In the genomic region with DNA sequence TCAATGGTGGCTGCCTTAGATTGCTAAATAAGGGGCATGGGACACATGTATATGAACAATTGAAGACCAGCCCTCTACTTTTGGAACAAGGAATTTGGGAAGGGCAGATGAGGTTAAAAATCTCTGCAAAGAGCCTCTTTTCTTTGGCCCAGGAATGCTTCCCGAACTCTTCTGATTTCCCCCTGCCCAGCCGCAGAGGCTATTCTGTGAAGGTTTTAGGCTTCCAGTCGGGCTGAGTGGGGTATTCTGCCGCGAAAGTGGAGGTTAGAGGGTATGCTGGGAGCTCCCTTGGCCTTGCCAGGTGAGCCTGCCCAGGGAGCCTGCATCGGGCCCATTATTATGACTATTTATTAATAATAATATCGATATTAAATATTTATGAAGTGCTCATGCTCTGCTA, we compare ENCODE assay signal across 9 cellular contexts. TPM values are rescaled to one million over a fixed set of nuclear protein-coding genes. Genes with fewer than 3 reads are reported as not detected.
DNase-seq lines count a peak whose midpoint lies in the region; ATAC-seq and TF ChIP-seq lines count a peak whose summit lies in the region.
"Had no signal": no experiment of that assay in that cellular context is flagged by ENCODE, and none has a peak within 500 bp of the region (broad histone marks: within the 10 kb centered on the region; RNA-seq: fewer than 3 reads in every experiment).

No MANE protein-coding gene starts in this region.

- H3K4me1 Mint-ChIP-seq in activated naive CD4-positive, alpha-beta T cell treated with anti-CD3 and anti-CD28 coated beads for 36 hours (ENCODE audit: low read depth) = peaks cover 15% of the 10 kb centered on the region

- H3K27ac ChIP-seq in brain microvascular endothelial cell = no peak overlapping the region
- H3K27ac ChIP-seq in mesodermal cell (ENCODE audit: low read depth, low read length, severe bottlenecking) = no peak overlapping the region
- peak overlapping the region; percentile 95 to 98 (median 98) for H3K27ac ChIP-seq in upper lobe of left lung

- H3K9me3 Mint-ChIP-seq in activated naive CD4-positive, alpha-beta T cell treated with anti-CD3 and anti-CD28 coated beads for 36 hours = no peaks in the 10 kb centered on the region
- peaks cover 0 to 4% of the 10 kb centered on the region in 2 donors for H3K9me3 Mint-ChIP-seq in activated naive CD4-positive, alpha-beta T cell treated with anti-CD3 and anti-CD28 coated beads, Interleukin-2, amount 50 U/mL, for 72 hours

- H3K27me3 ChIP-seq in brain microvascular endothelial cell (replicated peaks) = no peaks in the 10 kb centered on the region
- no peaks in the 10 kb centered on the region for H3K27me3 ChIP-seq in upper lobe of left lung

- H3K36me3 Mint-ChIP-seq in activated naive CD4-positive, alpha-beta T cell treated with anti-CD3 and anti-CD28 coated beads for 36 hours (ENCODE audit: low read depth) = no peaks in the 10 kb centered on the region
- peaks cover 5 to 6% of the 10 kb centered on the region in 2 donors for H3K36me3 Mint-ChIP-seq in activated naive CD4-positive, alpha-beta T cell treated with anti-CD3 and anti-CD28 coated beads, Interleukin-2, amount 50 U/mL, for 72 hours

- H3K36me3 ChIP-seq in brain microvascular endothelial cell (replicated peaks) = no peaks in the 10 kb centered on the region
- H3K36me3 ChIP-seq in mesodermal cell (ENCODE audit: control insufficient read depth, insufficient read depth, low read length) = no peaks in the 10 kb centered on the region
- H3K36me3 ChIP-seq in upper lobe of left lung = no peaks in the 10 kb centered on the region

- TF ChIP-seq CTCF in brain microvascular endothelial cell (IDR thresholded peaks at IDR 0.05; ENCODE audit: low read depth, low read length, missing control alignments) (no peak), upper lobe of left lung (IDR thresholded peaks at IDR 0.05) (no peak)

- no peak for ATAC-seq in activated naive CD4-positive, alpha-beta T cell treated with anti-CD3 and anti-CD28 coated beads, Interleukin-2, amount 50 U/mL, for 72 hours
- ATAC-seq in upper lobe of left lung (ENCODE audit: low FRiP score in 2 of 2) (no peak), HG02678 (IDR thresholded peaks at IDR 0.05; ENCODE audit: unreplicated experiment) (no peak), GM21381 (IDR thresholded peaks at IDR 0.05; ENCODE audit: unreplicated experiment) (no peak)

- no peaks in the 10 kb centered on the region for H3K27me3 Mint-ChIP-seq in activated naive CD4-positive, alpha-beta T cell treated with anti-CD3 and anti-CD28 coated beads for 36 hours (ENCODE audit: low read depth)

- H3K27ac Mint-ChIP-seq in activated naive CD4-positive, alpha-beta T cell treated with anti-CD3 and anti-CD28 coated beads for 36 hours = peak overlapping the region; percentile 53
- H3K27ac Mint-ChIP-seq in activated naive CD4-positive, alpha-beta T cell treated with anti-CD3 and anti-CD28 coated beads, Interleukin-2, amount 50 U/mL, for 72 hours = no peak overlapping the region

- CTCF ChIA-PET in activated naive CD4-positive, alpha-beta T cell treated with anti-CD3 and anti-CD28 coated beads for 36 hours (lab: Charles Lee) = interaction anchor here (1.2 to 1.8 kb wide), 2 partner anchors 31 to 169 kb away, joined by 4 to 8 read pairs; a partner anchor contains a TSS

- peak overlapping the region; percentile 57 for H3K4me3 Mint-ChIP-seq in activated naive CD4-positive, alpha-beta T cell treated with anti-CD3 and anti-CD28 coated beads for 36 hours

- no peak for TF ChIP-seq POLR2A in upper lobe of left lung (IDR thresholded peaks at IDR 0.05)

- TF ChIP-seq EP300 in upper lobe of left lung (IDR thresholded peaks at IDR 0.05) = no peak

- peak overlapping the region; percentile 76 for H3K4me3 ChIP-seq in brain microvascular endothelial cell (ENCODE audit: low read depth, low read length)
- peak overlapping the region; percentile 64 for H3K4me3 ChIP-seq in mesodermal cell (ENCODE audit: extremely low read depth, insufficient read depth, low read length, poor library complexity, severe bottlenecking)
- peak overlapping the region; percentile 80 to 88 (median 82) for H3K4me3 ChIP-seq in upper lobe of left lung

- 60% methylated on average over 1 of the region's 7 CpGs; no CpG with 5 or more reads in 1 of the 2 experiments for WGBS in mesodermal cell (ENCODE audit: insufficient coverage in 2 of 2), 2 experiments
- 35 to 37% methylated on average over 6 to 7 of the region's 7 CpGs for WGBS in upper lobe of left lung, 2 donors

- H3K4me1 ChIP-seq in mesodermal cell (ENCODE audit: control insufficient read depth, insufficient read depth, low read length, poor library complexity, severe bottlenecking) (peaks cover 9% of the 10 kb centered on the region), upper lobe of left lung (peaks cover 15 to 21% (median 18%) of the 10 kb centered on the region in 4 donors)

- intact Hi-C loops in activated naive CD4-positive, alpha-beta T cell treated with anti-CD3 and anti-CD28 coated beads for 36 hours (cut with micrococcal nuclease) = loop anchor here (10.0 kb wide), 1 partner anchor 452 kb away; a partner anchor contains a TSS

- H3K9me3 ChIP-seq in mesodermal cell (ENCODE audit: control insufficient read depth, low read length) (no peaks in the 10 kb centered on the region), upper lobe of left lung (no peaks in the 10 kb centered on the region)

- in situ Hi-C loops in brain microvascular endothelial cell (cut with HindIII; ENCODE audit: low pct_ligation_motif_present, low sequenced_read_pairs) = no loop called here

- DNase-seq in activated naive CD4-positive, alpha-beta T cell treated with anti-CD3 and anti-CD28 coated beads for 36 hours = no peak
- no peak for DNase-seq in activated naive CD4-positive, alpha-beta T cell treated with anti-CD3 and anti-CD28 coated beads, Interleukin-2, amount 50 U/mL, for 72 hours (ENCODE audit: low spot score in 2 of 2)
- DNase-seq in brain microvascular endothelial cell (no peak), upper lobe of left lung (no peak)
- DNase-seq in stimulated activated CD4-positive, alpha-beta T cell treated with anti-CD3 and anti-CD28 coated beads, Interleukin-2, amount 100 ng/mL, for 24 hours = no peak
- DNase-seq: GF-D8 had no signal

RNA-seq across cellular contexts. Expression of a gene that starts 1.2 kb away (rescaled TPM):
- 1 to 10 TPM; 7.8 TPM for total RNA-seq in activated naive CD4-positive, alpha-beta T cell treated with anti-CD3 and anti-CD28 coated beads for 36 hours
- total RNA-seq in activated naive CD4-positive, alpha-beta T cell treated with anti-CD3 and anti-CD28 coated beads, Interleukin-2, amount 50 U/mL, for 72 hours = 10 to 100 TPM in 1 of 2 donors, 1 to 10 TPM in 1; 7.3 to 14.9 TPM
- polyA plus RNA-seq in mesodermal cell (2013, experiment 1 of 2) = 8.6 TPM
- polyA plus RNA-seq in mesodermal cell (2013, experiment 2 of 2) = 4.8 TPM
- total RNA-seq in upper lobe of left lung = 10 to 100 TPM in 4 of 6 donors, 1 to 10 TPM in 2; 6.8 to 28.3 (median 12.9) TPM

RNA-seq across cellular contexts. Expression of a gene that starts 22.0 kb away (rescaled TPM):
- total RNA-seq in activated naive CD4-positive, alpha-beta T cell treated with anti-CD3 and anti-CD28 coated beads for 36 hours = 100 to 1,000 TPM; 106 to 107 TPM
- 100 to 1,000 TPM; 106 to 142 TPM for total RNA-seq in activated naive CD4-positive, alpha-beta T cell treated with anti-CD3 and anti-CD28 coated beads, Interleukin-2, amount 50 U/mL, for 72 hours
- 128 TPM for polyA plus RNA-seq in mesodermal cell (2013, experiment 1 of 2)
- 107 TPM for polyA plus RNA-seq in mesodermal cell (2013, experiment 2 of 2)
- 100 to 1,000 TPM; 182 to 492 (median 236) TPM for total RNA-seq in upper lobe of left lung

RNA-seq across cellular contexts. Expression of a gene that starts 43.7 kb away (rescaled TPM):
- 10 to 100 TPM; 23.6 to 25.4 TPM for total RNA-seq in activated naive CD4-positive, alpha-beta T cell treated with anti-CD3 and anti-CD28 coated beads for 36 hours
- total RNA-seq in activated naive CD4-positive, alpha-beta T cell treated with anti-CD3 and anti-CD28 coated beads, Interleukin-2, amount 50 U/mL, for 72 hours = 10 to 100 TPM; 29.7 to 32.3 TPM
- polyA plus RNA-seq in mesodermal cell (2013, experiment 1 of 2) = 24.0 TPM
- polyA plus RNA-seq in mesodermal cell (2013, experiment 2 of 2) = 28.6 TPM
- total RNA-seq in upper lobe of left lung = 10 to 100 TPM in 5 of 6 donors, 1 to 10 TPM in 1; 9.6 to 23.3 (median 20.0) TPM

RNA-seq across cellular contexts. Expression of a gene that starts 53.6 kb away (rescaled TPM):
- total RNA-seq in activated naive CD4-positive, alpha-beta T cell treated with anti-CD3 and anti-CD28 coated beads for 36 hours = 1 to 10 TPM in 1 of 2 experiments, under 1 TPM in 1; 0.54 to 1.2 TPM
- 1 to 10 TPM in 1 of 2 donors, under 1 TPM in 1; 0.41 to 1.5 TPM for total RNA-seq in activated naive CD4-positive, alpha-beta T cell treated with anti-CD3 and anti-CD28 coated beads, Interleukin-2, amount 50 U/mL, for 72 hours
- 13.4 TPM for polyA plus RNA-seq in mesodermal cell (2013, experiment 1 of 2)
- 11.2 TPM for polyA plus RNA-seq in mesodermal cell (2013, experiment 2 of 2)
- total RNA-seq in upper lobe of left lung = 10 to 100 TPM; 25.1 to 58.2 (median 28.8) TPM

Comparison
In these comparisons a context has a peak if more than half of its experiments do, and no peak if none do; other contexts are left out.
1. H3K27ac ChIP-seq: peak in upper lobe of left lung (4 of 4); none in brain microvascular endothelial cell (single experiment) and mesodermal cell (single experiment).
2. Peak in every context shown above with its lines, with median percentiles within 50 percentile points of each other: H3K4me3 ChIP-seq.